In genomic region chr2:177108890-177109289, GRCh38 we compare ENCODE assay signal across 9 cellular contexts.
"Had no signal": no experiment of that assay in that cellular context is flagged by ENCODE, and none has a peak within 500 bp of the region (broad histone marks: within the 10 kb centered on the region; RNA-seq: fewer than 3 reads in every experiment).

No MANE protein-coding gene starts in this region.

- H2AFZ ChIP-seq: GM23248 had no signal

- H3K4me1 Mint-ChIP-seq: IgD-negative memory B cell had no signal

- H3K4me3 ChIP-seq: GM23248, HAP-1 had no signal

- H3K27ac ChIP-seq: GM23248, HL-60 had no signal

- H3K36me3 ChIP-seq: HAP-1 had no signal

- H3K9me3 Mint-ChIP-seq: HFFc6 had no signal

- H3K4me1 ChIP-seq: HAP-1 had no signal

- DNase-seq: GM23248, GOT3, H7, HFFc6 had no signal

- FAIRE-seq: HepG2 had no signal

- H3K9me3 ChIP-seq: HAP-1 had no signal

- H3K4me3 Mint-ChIP-seq: HFFc6, IgD-negative memory B cell had no signal

- H3K27ac Mint-ChIP-seq: HFFc6, IgD-negative memory B cell had no signal

- ATAC-seq: HCT116, HepG2 had no signal

- H3K9ac ChIP-seq: GM23248 had no signal
